Comparison of ENCODE assay signal across 8 cellular contexts in genomic region chr12:95218852-95219171, GRCh38. TPM values are rescaled to one million over a fixed set of nuclear protein-coding genes. Genes with fewer than 3 reads are reported as not detected.
DNase-seq lines count a peak whose midpoint lies in the region; ATAC-seq and TF ChIP-seq lines count a peak whose summit lies in the region.

No MANE protein-coding gene starts in this region.

- no peak for TF ChIP-seq CTCF in suprapubic skin (IDR thresholded peaks at IDR 0.05)

- no peaks in the 10 kb centered on the region for H3K36me3 ChIP-seq in CD4-positive, CD25-positive, alpha-beta regulatory T cell (ENCODE audit: control insufficient read depth, insufficient read depth, low read length)
- H3K36me3 ChIP-seq in mesodermal cell (ENCODE audit: control insufficient read depth, insufficient read depth, low read length) (peaks cover 5% of the 10 kb centered on the region), suprapubic skin (no peaks in the 10 kb centered on the region)

- H3K4me1 Mint-ChIP-seq in CD4-positive, CD25-positive, alpha-beta regulatory T cell: peaks cover 17 to 56% (median 43%) of the 10 kb centered on the region in 4 donors

- H3K4me3 ChIP-seq in CD4-positive, CD25-positive, alpha-beta regulatory T cell (ENCODE audit: low read depth, low read length): peak overlapping the region; percentile 96
- H3K4me3 ChIP-seq in mesodermal cell (ENCODE audit: extremely low read depth, insufficient read depth, low read length, poor library complexity, severe bottlenecking): peak overlapping the region; percentile 85
- peak overlapping the region; percentile 97 for H3K4me3 ChIP-seq in suprapubic skin

- 11 to 15% methylated on average over 6 of the region's 6 CpGs for WGBS in mesodermal cell (ENCODE audit: insufficient coverage in 2 of 2), 2 experiments
- 7% methylated on average over 6 of the region's 6 CpGs for WGBS in suprapubic skin

- H3K27me3 Mint-ChIP-seq in CD4-positive, CD25-positive, alpha-beta regulatory T cell: peaks cover 23% of the 10 kb centered on the region

- peak in 2 of 3 donors; percentile 19 to 53 for DNase-seq in CD4-positive, CD25-positive, alpha-beta regulatory T cell
- peak; percentile 34 for DNase-seq in HT1080 (ENCODE audit: low read depth)
- peak in 4 of 5 experiments; percentile 6 to 70 (median 13) for DNase-seq in T-helper 2 cell
- DNase-seq in caudate nucleus (lab: John Stamatoyannopoulos, UW): peak in 5 of 61 donors; percentile 8 to 44 (median 29)
- DNase-seq in suprapubic skin (ENCODE audit: low spot score in 2 of 2): no peak
- no peak for DNase-seq in effector CD8-positive, alpha-beta T cell (lab: John Stamatoyannopoulos, UW)

- H3K27ac Mint-ChIP-seq in CD4-positive, CD25-positive, alpha-beta regulatory T cell: peak overlapping the region; percentile 3 to 96 (median 91)

- ATAC-seq in CD4-positive, CD25-positive, alpha-beta regulatory T cell (ENCODE audit: low read depth in 2 of 2): no peak
- no peak for ATAC-seq in HG02973 (IDR thresholded peaks at IDR 0.05; ENCODE audit: unreplicated experiment)

- H3K9me3 ChIP-seq in CD4-positive, CD25-positive, alpha-beta regulatory T cell (ENCODE audit: control insufficient read depth in 2 of 2, low read length in 2 of 2): no peaks in the 10 kb centered on the region
- H3K9me3 ChIP-seq in mesodermal cell (ENCODE audit: control insufficient read depth, low read length) (no peaks in the 10 kb centered on the region), suprapubic skin (no peaks in the 10 kb centered on the region)

- H3K27ac ChIP-seq in CD4-positive, CD25-positive, alpha-beta regulatory T cell (ENCODE audit: insufficient read depth, low read length, poor library complexity, severe bottlenecking): peak overlapping the region; percentile 93
- peak overlapping the region; percentile 94 for H3K27ac ChIP-seq in caudate nucleus (ENCODE audit: low read depth, low read length)
- H3K27ac ChIP-seq in mesodermal cell (ENCODE audit: low read depth, low read length, severe bottlenecking): peak overlapping the region; percentile 93
- H3K27ac ChIP-seq in suprapubic skin: peak overlapping the region; percentile 96

- H3K36me3 Mint-ChIP-seq in CD4-positive, CD25-positive, alpha-beta regulatory T cell: peaks cover 3% of the 10 kb centered on the region

- H3K9me3 Mint-ChIP-seq in CD4-positive, CD25-positive, alpha-beta regulatory T cell: peaks cover 0 to 1% (median 0%) of the 10 kb centered on the region in 7 donors

- peaks cover 13% of the 10 kb centered on the region for H3K4me1 ChIP-seq in CD4-positive, CD25-positive, alpha-beta regulatory T cell (ENCODE audit: control insufficient read depth, insufficient read depth, low read length, poor library complexity, severe bottlenecking)
- H3K4me1 ChIP-seq in mesodermal cell (ENCODE audit: control insufficient read depth, insufficient read depth, low read length, poor library complexity, severe bottlenecking): no peaks in the 10 kb centered on the region
- H3K4me1 ChIP-seq in suprapubic skin: peaks cover 38% of the 10 kb centered on the region

- no peak for TF ChIP-seq EP300 in suprapubic skin (IDR thresholded peaks at IDR 0.05)

- peak overlapping the region; percentile 94 to 100 (median 98) for H3K4me3 Mint-ChIP-seq in CD4-positive, CD25-positive, alpha-beta regulatory T cell

- peaks cover 5% of the 10 kb centered on the region for H3K27me3 ChIP-seq in CD4-positive, CD25-positive, alpha-beta regulatory T cell (ENCODE audit: control insufficient read depth, insufficient read depth, low read length)
- H3K27me3 ChIP-seq in suprapubic skin: no peaks in the 10 kb centered on the region

- no peak for TF ChIP-seq POLR2A in suprapubic skin (IDR thresholded peaks at IDR 0.05)

RNA-seq across cellular contexts. Expression of gene VEZT, which starts 1.2 kb away (rescaled TPM):
- total RNA-seq in CD4-positive, CD25-positive, alpha-beta regulatory T cell: 52.9 TPM
- 10 to 100 TPM; 21.9 to 29.6 (median 27.4) TPM for polyA plus RNA-seq in CD4-positive, CD25-positive, alpha-beta regulatory T cell
- 51.8 and 60.4 TPM in 2 replicates for total RNA-seq in HT1080 (2014; rRNA removed; shearing (Covaris generic))
- polyA plus RNA-seq in HT1080 (2015; cell fraction: cytosol; rRNA removed): 52.0 and 64.0 TPM in 2 replicates
- 63.4 and 67.4 TPM in 2 replicates for polyA plus RNA-seq in HT1080 (2015; cell fraction: nucleus; rRNA removed)
- polyA plus RNA-seq in mesodermal cell (2013, experiment 1 of 2): 52.9 TPM
- polyA plus RNA-seq in mesodermal cell (2013, experiment 2 of 2): 53.5 TPM
- 100 to 1,000 TPM in 1 of 4 donors, 10 to 100 TPM in 3; 64.0 to 117 (median 70.9) TPM for total RNA-seq in suprapubic skin

RNA-seq across cellular contexts. Expression of gene FGD6, which starts 1.5 kb away (rescaled TPM):
- 0.79 TPM for total RNA-seq in CD4-positive, CD25-positive, alpha-beta regulatory T cell
- under 1 TPM in 3 of 4 donors, not detected in 1; 0.06 to 0.10 (median 0.08) TPM for polyA plus RNA-seq in CD4-positive, CD25-positive, alpha-beta regulatory T cell
- 7.2 and 9.4 TPM in 2 replicates for total RNA-seq in HT1080 (2014; rRNA removed; shearing (Covaris generic))
- 5.7 and 7.8 TPM in 2 replicates for polyA plus RNA-seq in HT1080 (2015; cell fraction: cytosol; rRNA removed)
- 12.3 and 13.7 TPM in 2 replicates for polyA plus RNA-seq in HT1080 (2015; cell fraction: nucleus; rRNA removed)
- polyA plus RNA-seq in mesodermal cell (2013, experiment 1 of 2): 17.7 TPM
- polyA plus RNA-seq in mesodermal cell (2013, experiment 2 of 2): 19.0 TPM
- total RNA-seq in suprapubic skin: 10 to 100 TPM; 16.2 to 46.9 (median 25.0) TPM

Comparison
In these comparisons a context has a peak if more than half of its experiments do, and no peak if none do; other contexts are left out.
1. DNase-seq: peak in CD4-positive, CD25-positive, alpha-beta regulatory T cell (2 of 3), HT1080 (single experiment) and T-helper 2 cell (4 of 5); none in suprapubic skin (0 of 2) and effector CD8-positive, alpha-beta T cell (single experiment).
2. Peak in every context shown above with its lines, with median percentiles within 50 percentile points of each other: H3K27ac ChIP-seq and H3K4me3 ChIP-seq.